Comparison of ENCODE assay signal across 8 cellular contexts in genomic region chr17:67376509-67376891, GRCh38. TPM values are rescaled to one million over a fixed set of nuclear protein-coding genes. Genes with fewer than 3 reads are reported as not detected.
DNase-seq lines count a peak whose midpoint lies in the region; ATAC-seq lines count a peak whose summit lies in the region.

No MANE protein-coding gene starts in this region.

- peaks cover 15% of the 10 kb centered on the region; the same call in 1 of the 2 replicates for H3K9me3 ChIP-seq in NT2/D1 (ENCODE audit: insufficient read depth, low read length)

- peak overlapping the region; percentile 76 for H3K4me3 ChIP-seq in NT2/D1 (ENCODE audit: insufficient read length, low read depth)

- H3K9ac ChIP-seq in NT2/D1 (ENCODE audit: insufficient read length, low read depth), result peak overlapping the region; percentile 94

- DNase-seq in NCI-H2171 treated with DMSO at 0.1 percent for 48 hours (lab: John Stamatoyannopoulos, UW), result peak; percentile 42
- DNase-seq in NCI-H2171 (lab: John Stamatoyannopoulos, UW), result no peak
- DNase-seq in NT2/D1 (ENCODE audit: low read depth, low spot score), result no peak
- peak; percentile 36 for DNase-seq in dermis blood vessel endothelial cell
- peak; percentile 23 for DNase-seq in mucosa of gallbladder (ENCODE audit: low spot score)
- DNase-seq in A172 (ENCODE audit: low spot score), result no peak

- H3K36me3 ChIP-seq in NT2/D1 (ENCODE audit: insufficient read depth, insufficient read length, low read length), result peaks cover 5% of the 10 kb centered on the region

- ATAC-seq in GM18511 (IDR thresholded peaks at IDR 0.05; ENCODE audit: unreplicated experiment) (no peak), HG02981 (IDR thresholded peaks at IDR 0.05; ENCODE audit: unreplicated experiment) (no peak)

- no peaks in the 10 kb centered on the region for H3K27me3 ChIP-seq in NT2/D1 (ENCODE audit: insufficient read depth, insufficient read length)

- H3K4me1 ChIP-seq in NT2/D1 (ENCODE audit: insufficient read depth, insufficient read length), result no peaks in the 10 kb centered on the region

RNA-seq across cellular contexts. Expression of gene PITPNC1, which starts 0.6 kb away (rescaled TPM):
- total RNA-seq in dermis blood vessel endothelial cell, result 28.6 and 32.0 TPM in 2 replicates
- total RNA-seq in mucosa of gallbladder, result 35.0 TPM
- total RNA-seq in A172 (2014; rRNA removed; shearing (Covaris generic)), result 2.0 and 2.7 TPM in 2 replicates

RNA-seq across cellular contexts. Expression of gene PSMD12, which starts 10.1 kb away (rescaled TPM):
- total RNA-seq in dermis blood vessel endothelial cell, result 22.8 and 48.4 TPM in 2 replicates
- 34.4 TPM for total RNA-seq in mucosa of gallbladder
- total RNA-seq in A172 (2014; rRNA removed; shearing (Covaris generic)), result 58.1 and 59.4 TPM in 2 replicates

Comparison
In these comparisons a context has a peak if more than half of its experiments do, and no peak if none do; other contexts are left out.
1. DNase-seq: peak in NCI-H2171 treated with DMSO at 0.1 percent for 48 hours (single experiment), dermis blood vessel endothelial cell (single experiment) and mucosa of gallbladder (single experiment); none in NCI-H2171 (single experiment), NT2/D1 (single experiment) and A172 (single experiment).